ENCODE assay signal across 1 cellular context in the genomic region with DNA sequence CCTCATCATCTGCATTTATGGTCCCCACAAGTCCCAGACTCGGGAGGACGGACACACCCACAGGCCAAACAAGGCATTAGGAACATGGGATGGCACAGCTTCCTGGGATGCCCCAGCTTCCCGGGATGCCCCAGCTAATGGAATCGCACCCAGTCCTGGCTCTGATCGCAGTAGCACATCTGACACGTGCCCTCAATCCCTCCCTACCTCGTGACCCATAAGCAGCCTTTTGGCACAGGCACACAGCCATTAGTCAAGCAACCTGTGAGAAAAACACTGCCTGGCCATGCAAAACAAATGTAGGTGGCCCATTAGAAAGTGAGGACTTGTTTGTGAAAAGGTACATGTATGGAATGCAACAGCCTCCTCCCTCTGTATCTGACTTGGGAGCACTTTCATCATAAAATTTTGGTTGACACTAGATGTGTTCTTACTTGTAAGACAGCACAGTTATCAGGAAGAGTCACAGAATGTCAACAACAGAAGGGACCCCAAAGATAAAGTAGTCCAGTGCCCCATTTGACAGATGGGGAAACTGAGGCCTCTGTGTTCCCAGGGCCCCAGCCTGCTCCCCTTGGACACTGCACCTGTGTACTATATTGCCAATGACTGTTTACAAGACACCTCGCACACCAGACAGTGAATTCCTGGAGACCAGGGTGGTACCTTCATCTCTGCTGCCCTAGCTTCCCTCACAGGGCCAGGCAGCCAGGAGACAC.
TF ChIP-seq lines count a peak whose summit lies in the region.

No MANE protein-coding gene starts in this region.

TF ChIP-seq in H1, 55 proteins besides CTCF, POLR2A, EP300 and RAD21:
- TF ChIP-seq CBX5 (IDR thresholded peaks at IDR 0.05; ENCODE audit: low read depth, low read length) (no peak), JUND (IDR thresholded peaks at IDR 0.05; ENCODE audit: low read length) (no peak), PHF8 (conservative IDR thresholded peaks at IDR 0.05; ENCODE audit: low read depth, low read length) (no peak), BRCA1 (IDR thresholded peaks at IDR 0.05; ENCODE audit: low read depth, low read length) (no peak), NRF1 (IDR thresholded peaks at IDR 0.05; ENCODE audit: low read depth, low read length) (no peak), KDM5A (IDR thresholded peaks at IDR 0.05; ENCODE audit: low read length) (no peak)
- TF ChIP-seq, protein P1, sequence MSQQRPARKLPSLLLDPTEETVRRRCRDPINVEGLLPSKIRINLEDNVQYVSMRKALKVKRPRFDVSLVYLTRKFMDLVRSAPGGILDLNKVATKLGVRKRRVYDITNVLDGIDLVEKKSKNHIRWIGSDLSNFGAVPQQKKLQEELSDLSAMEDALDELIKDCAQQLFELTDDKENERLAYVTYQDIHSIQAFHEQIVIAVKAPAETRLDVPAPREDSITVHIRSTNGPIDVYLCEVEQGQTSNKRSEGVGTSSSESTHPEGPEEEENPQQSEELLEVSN (IDR thresholded peaks at IDR 0.05): no peak
- TF ChIP-seq, protein P2, sequence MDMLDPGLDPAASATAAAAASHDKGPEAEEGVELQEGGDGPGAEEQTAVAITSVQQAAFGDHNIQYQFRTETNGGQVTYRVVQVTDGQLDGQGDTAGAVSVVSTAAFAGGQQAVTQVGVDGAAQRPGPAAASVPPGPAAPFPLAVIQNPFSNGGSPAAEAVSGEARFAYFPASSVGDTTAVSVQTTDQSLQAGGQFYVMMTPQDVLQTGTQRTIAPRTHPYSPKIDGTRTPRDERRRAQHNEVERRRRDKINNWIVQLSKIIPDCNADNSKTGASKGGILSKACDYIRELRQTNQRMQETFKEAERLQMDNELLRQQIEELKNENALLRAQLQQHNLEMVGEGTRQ (IDR thresholded peaks at IDR 0.05; ENCODE audit: low read length): no peak
- TF ChIP-seq, protein P3, sequence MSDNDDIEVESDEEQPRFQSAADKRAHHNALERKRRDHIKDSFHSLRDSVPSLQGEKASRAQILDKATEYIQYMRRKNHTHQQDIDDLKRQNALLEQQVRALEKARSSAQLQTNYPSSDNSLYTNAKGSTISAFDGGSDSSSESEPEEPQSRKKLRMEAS (IDR thresholded peaks at IDR 0.05): no peak
TF ChIP-seq in H1: peak in this region for 0.
